Comparison of ENCODE assay signal across 33 cellular contexts in the genomic region with DNA sequence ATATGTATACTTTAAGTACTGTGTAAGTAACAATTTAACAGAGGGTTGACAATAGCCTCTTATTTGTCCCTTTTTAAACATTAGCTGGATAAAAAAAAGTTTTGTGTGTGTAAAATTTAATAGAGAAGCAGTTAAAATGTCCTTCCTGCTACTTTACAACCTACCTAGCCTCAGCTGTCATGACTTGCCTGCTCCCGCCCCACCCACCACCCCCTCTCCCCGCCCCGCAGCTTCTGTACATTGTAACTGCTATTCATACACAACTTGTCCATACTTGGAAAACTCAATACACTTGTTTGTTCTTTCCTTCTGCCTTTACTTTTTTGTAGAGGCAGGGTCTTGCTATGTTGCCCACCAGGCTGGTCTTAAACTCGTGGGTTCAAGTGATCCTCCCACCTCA.
"Had no signal": no experiment of that assay in that cellular context is flagged by ENCODE, and none has a peak within 500 bp of the region (broad histone marks: within the 10 kb centered on the region; RNA-seq: fewer than 3 reads in every experiment).

No MANE protein-coding gene starts in this region.

- H3K9me3 ChIP-seq: MG63, Peyer's patch had no signal

- H3K4me3 Mint-ChIP-seq: activated B cell treated with CpG ODN at 0.5 μM for 24 hours; activated CD4-positive, alpha-beta memory T cell treated with anti-CD3 and anti-CD28 coated beads for 36 hours; activated naive CD4-positive, alpha-beta T cell treated with anti-CD3 and anti-CD28 coated beads, Interleukin-2, amount 10 ng/mL, durations not matched to agents 7 days and 5 days; activated naive CD8-positive, alpha-beta T cell; activated naive CD8-positive, alpha-beta T cell treated with anti-CD3 and anti-CD28 coated beads, Interleukin-2, amount 50 U/mL, for 24 hours; activated T-cell treated with anti-CD3 and anti-CD28 coated beads, Interleukin-2, amount 50 U/mL, for 4 hours; activated T-helper 1 cell treated with anti-CD3 and anti-CD28 coated beads, Interleukin-12 subunit alpha, Interleukin-12 subunit beta, Interleukin-2, Interleukin-4 antibody, amounts not matched to agents 30 ng/mL and 10 ng/mL and 1 ng/mL, durations not matched to agents 14 hours and 24 hours and 36 hours; brain had no signal

- H3K36me3 ChIP-seq: cardiac muscle cell, MG63, Peyer's patch had no signal

- H3K4me1 Mint-ChIP-seq: brain had no signal

- H3K27me3 ChIP-seq: cardiac muscle cell, MG63, Peyer's patch had no signal

- H3K9me3 Mint-ChIP-seq: activated CD4-positive, alpha-beta memory T cell treated with anti-CD3 and anti-CD28 coated beads for 36 hours; activated naive CD4-positive, alpha-beta T cell treated with anti-CD3 and anti-CD28 coated beads, Interleukin-2, amount 10 ng/mL, durations not matched to agents 7 days and 5 days; activated naive CD8-positive, alpha-beta T cell treated with anti-CD3 and anti-CD28 coated beads, Interleukin-2, amount 50 U/mL, for 24 hours; activated T-cell treated with anti-CD3 and anti-CD28 coated beads, Interleukin-2, amount 50 U/mL, for 4 hours had no signal

- H3K4me3 ChIP-seq: cardiac muscle cell, MG63, Peyer's patch had no signal

- H3K27me3 Mint-ChIP-seq: activated B cell treated with CpG ODN at 0.5 μM for 24 hours; activated CD4-positive, alpha-beta memory T cell treated with anti-CD3 and anti-CD28 coated beads for 36 hours; activated naive CD4-positive, alpha-beta T cell treated with anti-CD3 and anti-CD28 coated beads, Interleukin-2, amount 10 ng/mL, durations not matched to agents 7 days and 5 days; activated naive CD8-positive, alpha-beta T cell; activated naive CD8-positive, alpha-beta T cell treated with anti-CD3 and anti-CD28 coated beads, Interleukin-2, amount 50 U/mL, for 24 hours; brain had no signal

- DNase-seq: activated B cell treated with CpG ODN at 0.5 μM for 24 hours; activated CD4-positive, alpha-beta memory T cell treated with anti-CD3 and anti-CD28 coated beads for 36 hours; activated CD4-positive, alpha-beta T cell treated with anti-CD3 and anti-CD28 coated beads for 4 hours; activated CD4-positive, alpha-beta T cell treated with anti-CD3 and anti-CD28 coated beads, Interleukin-2, amount 50 U/mL, for 1 hour; activated CD4-positive, CD25-positive, alpha-beta regulatory T cell treated with anti-CD3 and anti-CD28 coated beads, Interleukin-2, amount 50 U/mL, for 72 hours; activated CD8-positive, alpha-beta memory T cell treated with anti-CD3 and anti-CD28 coated beads, Interleukin-2, amount 50 U/mL, for 4 hours; activated naive CD4-positive, alpha-beta T cell treated with anti-CD3 and anti-CD28 coated beads, Interleukin-2, amount 10 ng/mL, durations not matched to agents 7 days and 5 days; activated naive CD8-positive, alpha-beta T cell treated with anti-CD3 and anti-CD28 coated beads, Interleukin-2, amount 50 U/mL, for 24 hours; activated T-cell treated with anti-CD3 and anti-CD28 coated beads for 4 hours; activated T-cell treated with anti-CD3 and anti-CD28 coated beads, Interleukin-2, amount 50 U/mL, for 4 hours; anterior cingulate cortex; Karpas-422; KBM-7; MG63; NCI-H1048; NCI-H1105 treated with DMSO at 0.1 percent for 48 hours; NCI-H1436; NCI-H1694; NCI-H2029; NCI-H345; NCI-H524 treated with DMSO at 0.1 percent for 48 hours; PC-3; Right ventricle myocardium superior; SW 1271; T-helper 1 cell; T-helper 2 cell; T-helper 9 cell had no signal

- H3K27ac Mint-ChIP-seq: activated B cell treated with CpG ODN at 0.5 μM for 24 hours; activated CD4-positive, alpha-beta memory T cell treated with anti-CD3 and anti-CD28 coated beads for 36 hours; activated naive CD4-positive, alpha-beta T cell treated with anti-CD3 and anti-CD28 coated beads, Interleukin-2, amount 10 ng/mL, durations not matched to agents 7 days and 5 days; activated naive CD8-positive, alpha-beta T cell; activated naive CD8-positive, alpha-beta T cell treated with anti-CD3 and anti-CD28 coated beads, Interleukin-2, amount 50 U/mL, for 24 hours; activated T-helper 1 cell treated with anti-CD3 and anti-CD28 coated beads, Interleukin-12 subunit alpha, Interleukin-12 subunit beta, Interleukin-2, Interleukin-4 antibody, amounts not matched to agents 30 ng/mL and 10 ng/mL and 1 ng/mL, durations not matched to agents 14 hours and 24 hours and 36 hours; brain had no signal

- ATAC-seq: activated naive CD8-positive, alpha-beta T cell treated with anti-CD3 and anti-CD28 coated beads, Interleukin-2, amount 50 U/mL, for 24 hours; activated T-cell treated with anti-CD3 and anti-CD28 coated beads, Interleukin-2, amount 50 U/mL, for 4 hours; PC-3 had no signal

- H3K27ac ChIP-seq: cardiac muscle cell, Peyer's patch, VCaP had no signal
